In genomic region chr5:118236108-118236849, GRCh38 we compare ENCODE assay signal across 22 cellular contexts.
DNase-seq lines count a peak whose midpoint lies in the region; ATAC-seq, FAIRE-seq and TF ChIP-seq lines count a peak whose summit lies in the region.
"Had no signal": no experiment of that assay in that cellular context is flagged by ENCODE, and none has a peak within 500 bp of the region (broad histone marks: within the 10 kb centered on the region; RNA-seq: fewer than 3 reads in every experiment).

No MANE protein-coding gene starts in this region.

- intact Hi-C loops in GM12878 (cut with micrococcal nuclease; ENCODE audit: unreplicated experiment) (no loop called here), mucosa of descending colon (cut with DNase I, micrococcal nuclease) (no loop called here), colonic mucosa (cut with DNase I) (no loop called here)

- H3K27me3 ChIP-seq in GM12878 (replicated peaks in 1 of 2; ENCODE audit: control insufficient read depth in 2 of 2, insufficient read depth in 2 of 2, low read length in 1 of 2) (no peaks in the 10 kb centered on the region), colonic mucosa (no peaks in the 10 kb centered on the region)
- H3K27me3 ChIP-seq: brain microvascular endothelial cell, upper lobe of left lung had no signal

- TF ChIP-seq EP300 in GM12878 (IDR thresholded peaks at IDR 0.05; ENCODE audit: borderline replicate concordance in 1 of 2, control insufficient read depth in 1 of 2, low read depth in 2 of 2, low read length in 2 of 2) = peak in 1 of 2 experiments; percentile 36; a peak in 1 of 4 replicates

- ATAC-seq in GM18511 (IDR thresholded peaks at IDR 0.05; ENCODE audit: unreplicated experiment) (peak; percentile 79), GM21576 (IDR thresholded peaks at IDR 0.05; ENCODE audit: unreplicated experiment) (peak; percentile 57), HG03103 (IDR thresholded peaks at IDR 0.05; ENCODE audit: low read depth, unreplicated experiment) (peak; percentile 72), GM12878 (peak; percentile 55), mucosa of descending colon (no peak), GM21528 (IDR thresholded peaks at IDR 0.05; ENCODE audit: low FRiP score, unreplicated experiment) (no peak)
- ATAC-seq: left lobe of liver had no signal

- no TSS peak for BruUV-seq in GM12878 (replicated peaks; lab: Mats Ljungman, UMichigan)

- no peaks in the 10 kb centered on the region for H3K79me2 ChIP-seq in GM12878 (ENCODE audit: control insufficient read depth, insufficient read depth, low read length)

- H3K27ac ChIP-seq in GM12878 (ENCODE audit: control insufficient read depth, insufficient read depth) (no peak overlapping the region), colonic mucosa (no peak overlapping the region)
- H3K27ac ChIP-seq: brain microvascular endothelial cell, RWPE1, skin epidermis, upper lobe of left lung had no signal

- RAD21 ChIA-PET in GM12878 (lab: Charles Lee; ENCODE audit: unreplicated experiment) = no interaction called here

- WGBS in GM12878 (ENCODE audit: insufficient coverage, insufficient replicate concordance, low lambda C conversion rate, missing lambda C conversion rate) = 4% methylated on average over 2 of the region's 2 CpGs

- no peak for DNase-seq in GM12878 (ENCODE audit: low read depth, low spot score)
- no peak for DNase-seq in mucosa of descending colon
- DNase-seq in colonic mucosa = no peak
- DNase-seq in NCI-H2081 treated with DMSO at 0.1 percent for 48 hours (lab: John Stamatoyannopoulos, UW) = no peak
- DNase-seq: activated CD4-positive, alpha-beta T cell treated with anti-CD3 and anti-CD28 coated beads for 1 hour; activated CD8-positive, alpha-beta memory T cell treated with anti-CD3 and anti-CD28 coated beads, Interleukin-2, amount 50 U/mL, for 48 hours; brain microvascular endothelial cell; Caco-2; hypothalamus; MG63; NCI-H2029; NCI-H524 treated with DMSO at 0.1 percent for 48 hours; stimulated activated naive CD4-positive, alpha-beta T cell; upper lobe of left lung had no signal

- in situ Hi-C loops in GM12878 (cut with MboI) = no loop called here

- H3K4me1 ChIP-seq in GM12878 (ENCODE audit: control insufficient read depth, insufficient read depth, low read length) = no peaks in the 10 kb centered on the region
- no peaks in the 10 kb centered on the region for H3K4me1 ChIP-seq in mucosa of descending colon (ENCODE audit: low read depth)
- no peaks in the 10 kb centered on the region for H3K4me1 ChIP-seq in colonic mucosa
- H3K4me1 ChIP-seq: Caco-2, upper lobe of left lung had no signal

- H3K36me3 ChIP-seq in GM12878 (ENCODE audit: control insufficient read depth in 2 of 2, insufficient read depth in 2 of 2, low read length in 1 of 2) (no peaks in the 10 kb centered on the region), mucosa of descending colon (ENCODE audit: low read depth) (no peaks in the 10 kb centered on the region), colonic mucosa (no peaks in the 10 kb centered on the region)
- H3K36me3 ChIP-seq: brain microvascular endothelial cell, MG63, upper lobe of left lung had no signal

- no peak overlapping the region for H3K4me3 ChIP-seq in GM12878
- no peak overlapping the region for H3K4me3 ChIP-seq in mucosa of descending colon
- no peak overlapping the region for H3K4me3 ChIP-seq in colonic mucosa
- H3K4me3 ChIP-seq: MG63, skin epidermis, upper lobe of left lung had no signal

- CTCF ChIA-PET in GM12878 (lab: Yijun Ruan, JAX) = no interaction called here

- FAIRE-seq in GM12878 (lab: Jason Lieb, UNC) = no peak
- FAIRE-seq: G401.6 had no signal

- 0 out of 2 replicates have a peak overlapping the region, but pooled peaks have one; percentile 25 for H3K4me2 ChIP-seq in GM12878 (ENCODE audit: control insufficient read depth, insufficient read depth)

- no peaks in the 10 kb centered on the region for H4K20me1 ChIP-seq in GM12878 (ENCODE audit: control insufficient read depth, insufficient read depth)

- TF ChIP-seq CTCF in GM12878 (IDR thresholded peaks at IDR 0.05 in 2 of 3, conservative IDR thresholded peaks at IDR 0.05 in 1 of 3; ENCODE audit: control insufficient read depth in 2 of 3, extremely low read depth in 1 of 3, insufficient read depth in 1 of 3, low read depth in 3 of 3, low read length in 3 of 3) = no peak
- no peak for TF ChIP-seq CTCF in mucosa of descending colon (IDR thresholded peaks at IDR 0.05)
- no peak for TF ChIP-seq CTCF in colonic mucosa (IDR thresholded peaks at IDR 0.05)

- POLR2A ChIA-PET in GM12878 (lab: Charles Lee) = no interaction called here

- SMC1A ChIA-PET in GM12878 (lab: Charles Lee; ENCODE audit: uncharacterized antibody, unreplicated experiment) = no interaction called here

- H3K9ac ChIP-seq in GM12878 (ENCODE audit: control insufficient read depth, insufficient read depth, low read length) (no peak overlapping the region), colonic mucosa (ENCODE audit: low read depth in 2 of 2, low read length in 2 of 2) (no peak overlapping the region)

- TF ChIP-seq RAD21 in GM12878 (IDR thresholded peaks at IDR 0.05; ENCODE audit: insufficient read depth, low read depth, low read length) = no peak

- H2AFZ ChIP-seq in GM12878 (ENCODE audit: control insufficient read depth, low read depth, low read length) = no peak overlapping the region

- TF ChIP-seq POLR2A in GM12878 (IDR thresholded peaks at IDR 0.05; ENCODE audit: low read depth, low read length) = no peak

- H3K9me3 ChIP-seq in GM12878 (replicated peaks; ENCODE audit: control insufficient read depth, insufficient read depth, low read length) (no peaks in the 10 kb centered on the region; the same call in 2 of the 3 replicates), mucosa of descending colon (no peaks in the 10 kb centered on the region), colonic mucosa (no peaks in the 10 kb centered on the region)
- H3K9me3 ChIP-seq: Caco-2, MG63, upper lobe of left lung had no signal

TF ChIP-seq in GM12878, 131 proteins besides CTCF, POLR2A, EP300 and RAD21 (continues in another document):
- TF ChIP-seq TARDBP (IDR thresholded peaks at IDR 0.05; ENCODE audit: borderline replicate concordance) = no peak
- no peak for TF ChIP-seq HCFC1 (IDR thresholded peaks at IDR 0.05; ENCODE audit: low read length)
- no peak for TF ChIP-seq BACH1 (IDR thresholded peaks at IDR 0.05; ENCODE audit: borderline replicate concordance)
- no peak for TF ChIP-seq ESRRA (IDR thresholded peaks at IDR 0.05; ENCODE audit: low read length)
- no peak for TF ChIP-seq NFXL1 (IDR thresholded peaks at IDR 0.05; ENCODE audit: borderline replicate concordance)
- TF ChIP-seq NFIC (IDR thresholded peaks at IDR 0.05; ENCODE audit: low read depth, low read length) = no peak; the same call in 1 of the 2 replicates
- TF ChIP-seq SREBF1 (IDR thresholded peaks at IDR 0.05; ENCODE audit: low read length) = no peak
- no peak for TF ChIP-seq CBFB (IDR thresholded peaks at IDR 0.05; ENCODE audit: low read depth)
- no peak for TF ChIP-seq PML (IDR thresholded peaks at IDR 0.05; ENCODE audit: low read length)
- 0 out of 2 replicates have a peak, but pooled peaks have one; percentile 13 for TF ChIP-seq IKZF1 (conservative IDR thresholded peaks at IDR 0.05)
- TF ChIP-seq SKIL (IDR thresholded peaks at IDR 0.05; ENCODE audit: low read depth, poor library complexity, severe bottlenecking) = no peak
- no peak for TF ChIP-seq SUZ12 (IDR thresholded peaks at IDR 0.05; ENCODE audit: unreplicated experiment)
- TF ChIP-seq MEF2B (IDR thresholded peaks at IDR 0.05; ENCODE audit: partially characterized antibody, poor library complexity, severe bottlenecking) = peak; percentile 47
- TF ChIP-seq MEF2A (IDR thresholded peaks at IDR 0.05; ENCODE audit: insufficient read depth, low read depth, low read length) = 0 out of 2 replicates have a peak, but pooled peaks have one; percentile 46
- peak; percentile 23; the same call in 1 of the 2 replicates for TF ChIP-seq SPI1 (IDR thresholded peaks at IDR 0.05; ENCODE audit: borderline replicate concordance, insufficient read depth, low read depth, low read length)
- no peak for TF ChIP-seq E4F1 (IDR thresholded peaks at IDR 0.05; ENCODE audit: borderline replicate concordance, partially characterized antibody)
- no peak for TF ChIP-seq HDAC2 (IDR thresholded peaks at IDR 0.05)
- peak; percentile 66 for TF ChIP-seq RUNX3 (IDR thresholded peaks at IDR 0.05; ENCODE audit: low read length)
- TF ChIP-seq KAT2A (conservative IDR thresholded peaks at IDR 0.05; ENCODE audit: control insufficient read depth, low read depth, low read length) = no peak

Comparison
In these comparisons a context has a peak if more than half of its experiments do, and no peak if none do; other contexts are left out.
1. ATAC-seq: peak in GM18511 (single experiment), GM21576 (single experiment), HG03103 (single experiment) and GM12878 (single experiment); none in mucosa of descending colon (single experiment) and GM21528 (single experiment).